ENCODE assay signal across 16 cellular contexts in genomic region chr9:130414081-130414731, GRCh38.
"Had no signal": no experiment of that assay in that cellular context is flagged by ENCODE, and none has a peak within 500 bp of the region (broad histone marks: within the 10 kb centered on the region; RNA-seq: fewer than 3 reads in every experiment).

No MANE protein-coding gene starts in this region.

- H3K4me3 ChIP-seq: esophagus squamous epithelium, prostate gland, right lobe of liver, upper lobe of left lung had no signal

- H3K9me3 ChIP-seq: esophagus squamous epithelium, prostate gland, right lobe of liver, upper lobe of left lung had no signal

- H3K27me3 ChIP-seq: brain microvascular endothelial cell, right lobe of liver, upper lobe of left lung had no signal

- ATAC-seq: activated CD4-positive, CD25-positive, alpha-beta regulatory T cell treated with anti-CD3 and anti-CD28 coated beads, Interleukin-2, amount 50 U/mL, for 24 hours; stimulated activated naive CD8-positive, alpha-beta T cell treated with anti-CD3 and anti-CD28 coated beads, Interleukin-15, amount 100 ng/mL, for 72 hours had no signal

- H3K27ac ChIP-seq: brain microvascular endothelial cell, esophagus squamous epithelium, prostate gland, right lobe of liver, upper lobe of left lung had no signal

- H3K36me3 ChIP-seq: brain microvascular endothelial cell, esophagus squamous epithelium, prostate gland, right lobe of liver, upper lobe of left lung had no signal

- DNase-seq: activated CD4-positive, alpha-beta T cell treated with anti-CD3 and anti-CD28 coated beads, Interleukin-2, amount 50 U/mL, for 1 hour; activated CD8-positive, alpha-beta memory T cell treated with anti-CD3 and anti-CD28 coated beads for 24 hours; activated gamma-delta T cell treated with Interleukin-2 at 50 U/mL for 16 hours; activated naive CD8-positive, alpha-beta T cell treated with anti-CD3 and anti-CD28 coated beads, Interleukin-2, amount 10 ng/mL, durations not matched to agents 7 days and 5 days; brain microvascular endothelial cell; effector CD8-positive, alpha-beta T cell; esophagus squamous epithelium; hippocampal formation; kidney; mesenchymal stem cell; right lobe of liver; stimulated activated naive CD8-positive, alpha-beta T cell treated with anti-CD3 and anti-CD28 coated beads, Interleukin-15, amount 100 ng/mL, for 72 hours; T-helper 9 cell; upper lobe of left lung had no signal

- H3K4me1 ChIP-seq: prostate gland, right lobe of liver, upper lobe of left lung had no signal
